In genomic region chr2:219223831-219224610, GRCh38 we compare ENCODE assay signal across 1 cellular context.
TF ChIP-seq lines count a peak whose summit lies in the region.

No MANE protein-coding gene starts in this region.

TF ChIP-seq in K562, 482 proteins besides CTCF, POLR2A, EP300 and RAD21:
- TF ChIP-seq ZNF274 (IDR thresholded peaks at IDR 0.05; ENCODE audit: borderline replicate concordance, low read depth, low read length), result no peak
- TF ChIP-seq, protein P1, sequence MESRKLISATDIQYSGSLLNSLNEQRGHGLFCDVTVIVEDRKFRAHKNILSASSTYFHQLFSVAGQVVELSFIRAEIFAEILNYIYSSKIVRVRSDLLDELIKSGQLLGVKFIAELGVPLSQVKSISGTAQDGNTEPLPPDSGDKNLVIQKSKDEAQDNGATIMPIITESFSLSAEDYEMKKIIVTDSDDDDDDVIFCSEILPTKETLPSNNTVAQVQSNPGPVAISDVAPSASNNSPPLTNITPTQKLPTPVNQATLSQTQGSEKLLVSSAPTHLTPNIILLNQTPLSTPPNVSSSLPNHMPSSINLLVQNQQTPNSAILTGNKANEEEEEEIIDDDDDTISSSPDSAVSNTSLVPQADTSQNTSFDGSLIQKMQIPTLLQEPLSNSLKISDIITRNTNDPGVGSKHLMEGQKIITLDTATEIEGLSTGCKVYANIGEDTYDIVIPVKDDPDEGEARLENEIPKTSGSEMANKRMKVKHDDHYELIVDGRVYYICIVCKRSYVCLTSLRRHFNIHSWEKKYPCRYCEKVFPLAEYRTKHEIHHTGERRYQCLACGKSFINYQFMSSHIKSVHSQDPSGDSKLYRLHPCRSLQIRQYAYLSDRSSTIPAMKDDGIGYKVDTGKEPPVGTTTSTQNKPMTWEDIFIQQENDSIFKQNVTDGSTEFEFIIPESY (CRISPR knock-in tag; IDR thresholded peaks at IDR 0.05), result 0 out of 2 replicates have a peak, but pooled peaks have one; percentile 23
